Comparison of ENCODE assay signal across 12 cellular contexts in genomic region chr5:100270323-100270771, GRCh38.
DNase-seq lines count a peak whose midpoint lies in the region; ATAC-seq, FAIRE-seq and TF ChIP-seq lines count a peak whose summit lies in the region.
"Had no signal": no experiment of that assay in that cellular context is flagged by ENCODE, and none has a peak within 500 bp of the region (broad histone marks: within the 10 kb centered on the region; RNA-seq: fewer than 3 reads in every experiment).

No MANE protein-coding gene starts in this region.

- H3K4me3 ChIP-seq in endothelial cell of umbilical vein (replicated peaks in 1 of 3; ENCODE audit: insufficient read depth in 1 of 3, low read depth in 1 of 3, low read length in 3 of 3) (peak overlapping the region in 2 of 3 experiments; percentile 8 to 57), esophagus squamous epithelium (no peak overlapping the region)
- H3K4me3 ChIP-seq: left ventricle myocardium inferior had no signal

- peak overlapping the region; percentile 87 for H3K4me2 ChIP-seq in endothelial cell of umbilical vein (ENCODE audit: insufficient read depth, low read length)

- H2AFZ ChIP-seq in endothelial cell of umbilical vein (ENCODE audit: low read depth, low read length): peak overlapping the region; percentile 82

- no TSS peak for BruUV-seq in endothelial cell of umbilical vein (replicated peaks; lab: Mats Ljungman, UMichigan)

- H4K20me1 ChIP-seq in endothelial cell of umbilical vein (replicated peaks; ENCODE audit: control insufficient read depth, extremely low read depth, insufficient read depth, low read length): no peaks in the 10 kb centered on the region

- CTCF ChIA-PET in endothelial cell of umbilical vein (lab: Charles Lee): interaction anchor here (0.7 to 0.9 kb wide), 4 partner anchors 18 to 1166 kb away, joined by 3 read pairs; no protein-coding TSS in a partner anchor

- 6% methylated on average over 4 of the region's 4 CpGs for WGBS in esophagus squamous epithelium, 2 donors

- no peaks in the 10 kb centered on the region for H3K9me1 ChIP-seq in endothelial cell of umbilical vein (replicated peaks; ENCODE audit: control insufficient read depth, extremely low read depth, insufficient read depth, low read length)

- peak overlapping the region; percentile 47 for H3K27ac ChIP-seq in endothelial cell of umbilical vein (ENCODE audit: insufficient read depth, low read depth, low read length)
- H3K27ac ChIP-seq in esophagus squamous epithelium: no peak overlapping the region
- H3K27ac ChIP-seq: left ventricle myocardium inferior had no signal

- no peaks in the 10 kb centered on the region for H3K9me3 ChIP-seq in endothelial cell of umbilical vein (replicated peaks; ENCODE audit: control insufficient read depth, insufficient read depth, low read length)
- H3K9me3 ChIP-seq in esophagus squamous epithelium: no peaks in the 10 kb centered on the region
- H3K9me3 ChIP-seq: left ventricle myocardium inferior had no signal

- peak overlapping the region; percentile 47 for H3K9ac ChIP-seq in endothelial cell of umbilical vein (replicated peaks; ENCODE audit: extremely low read depth, insufficient read depth, low read length)

- ATAC-seq in GM21447 (IDR thresholded peaks at IDR 0.05; ENCODE audit: unreplicated experiment): peak; percentile 69

- TF ChIP-seq POLR2A in endothelial cell of umbilical vein (IDR thresholded peaks at IDR 0.05; ENCODE audit: low read depth, low read length) (no peak), esophagus squamous epithelium (IDR thresholded peaks at IDR 0.05) (no peak)

- DNase-seq in HT1080 (ENCODE audit: low read depth) (peak; percentile 79), endothelial cell of umbilical vein (ENCODE audit: low read depth, low spot score) (peak; percentile 91), stromal cell of bone marrow (ENCODE audit: low read depth) (peak; percentile 41), esophagus squamous epithelium (lab: John Stamatoyannopoulos, UW) (no peak), LoVo (ENCODE audit: low spot score) (no peak)
- no peak for DNase-seq in activated T-cell treated with anti-CD3 and anti-CD28 coated beads, Interleukin-2, amount 50 U/mL, for 48 hours
- DNase-seq: activated gamma-delta T cell, endodermal cell, left ventricle myocardium inferior, NCI-H510A had no signal

- intact Hi-C loops in endothelial cell of umbilical vein (cut with micrococcal nuclease) (no loop called here), esophagus squamous epithelium (cut with DNase I) (no loop called here)

- no peak for TF ChIP-seq CTCF in endothelial cell of umbilical vein (IDR thresholded peaks at IDR 0.05; ENCODE audit: extremely low read depth in 1 of 2, insufficient read depth in 1 of 2, low read depth in 1 of 2, low read length in 2 of 2)
- no peak for TF ChIP-seq CTCF in esophagus squamous epithelium (IDR thresholded peaks at IDR 0.05)

- POLR2A ChIA-PET in endothelial cell of umbilical vein (lab: Charles Lee): no interaction called here

- H3K4me1 ChIP-seq in endothelial cell of umbilical vein (ENCODE audit: control insufficient read depth, extremely low read depth, insufficient read depth, low read length) (peaks cover 7% of the 10 kb centered on the region), esophagus squamous epithelium (no peaks in the 10 kb centered on the region)

- H3K36me3 ChIP-seq in endothelial cell of umbilical vein (ENCODE audit: control insufficient read depth in 2 of 2, extremely low read depth in 1 of 2, insufficient read depth in 2 of 2, low read length in 2 of 2): no peaks in the 10 kb centered on the region
- H3K36me3 ChIP-seq in esophagus squamous epithelium: no peaks in the 10 kb centered on the region
- H3K36me3 ChIP-seq: left ventricle myocardium inferior had no signal

- H3K79me2 ChIP-seq in endothelial cell of umbilical vein (ENCODE audit: control insufficient read depth, insufficient read depth, low read length): no peaks in the 10 kb centered on the region

- FAIRE-seq in endothelial cell of umbilical vein (lab: Jason Lieb, UNC): peak; percentile 83
- FAIRE-seq: TTC549 had no signal

- H3K27me3 ChIP-seq in endothelial cell of umbilical vein (ENCODE audit: control insufficient read depth in 2 of 2, insufficient read depth in 2 of 2, low read length in 2 of 2) (no peaks in the 10 kb centered on the region), esophagus squamous epithelium (no peaks in the 10 kb centered on the region)

- dilution Hi-C loops in endothelial cell of umbilical vein (cut with MboI; ENCODE audit: extremely low pct_ligation_motif_present, low sequenced_read_pairs): no loop called here

TF ChIP-seq in endothelial cell of umbilical vein, 7 proteins besides CTCF, POLR2A, EP300 and RAD21:
- TF ChIP-seq GATA2 (IDR thresholded peaks at IDR 0.05; ENCODE audit: insufficient read depth, insufficient read length, low read depth, low read length) (peak; percentile 58), MAX (IDR thresholded peaks at IDR 0.05; ENCODE audit: insufficient read depth, insufficient read length) (no peak)

Comparison
In these comparisons a context has a peak if more than half of its experiments do, and no peak if none do; other contexts are left out.
1. DNase-seq: peak in HT1080 (single experiment), endothelial cell of umbilical vein (single experiment) and stromal cell of bone marrow (single experiment); none in esophagus squamous epithelium (single experiment), activated T-cell treated with anti-CD3 and anti-CD28 coated beads, Interleukin-2, amount 50 U/mL, for 48 hours (0 of 2) and LoVo (single experiment).
2. H3K4me3 ChIP-seq: peak in endothelial cell of umbilical vein (2 of 3); none in esophagus squamous epithelium (0 of 4).